ENCODE assay signal across 9 cellular contexts in the genomic region with DNA sequence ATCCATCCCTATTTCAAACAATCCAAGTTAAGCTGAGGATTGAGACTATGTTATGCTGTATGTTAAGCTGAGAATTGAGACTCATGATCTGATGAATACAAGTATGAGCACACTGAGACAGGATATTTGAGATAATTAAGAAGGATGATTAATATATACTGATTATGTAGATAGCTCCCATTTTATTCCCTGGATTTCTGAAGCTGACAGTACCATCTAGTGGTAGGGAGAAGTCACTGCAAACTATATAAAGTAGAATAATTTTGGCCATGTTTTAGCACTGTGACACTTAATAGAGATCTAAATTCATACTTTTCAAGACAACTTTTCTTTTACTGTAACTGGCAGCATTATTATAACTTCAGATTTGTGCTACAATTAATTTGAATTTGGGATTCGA. TPM values are rescaled to one million over a fixed set of nuclear protein-coding genes. Genes with fewer than 3 reads are reported as not detected.
DNase-seq lines count a peak whose midpoint lies in the region; ATAC-seq, FAIRE-seq and TF ChIP-seq lines count a peak whose summit lies in the region.
"Had no signal": no experiment of that assay in that cellular context is flagged by ENCODE, and none has a peak within 500 bp of the region (broad histone marks: within the 10 kb centered on the region; RNA-seq: fewer than 3 reads in every experiment).

No MANE protein-coding gene starts in this region.

- no peaks in the 10 kb centered on the region for H3F3A ChIP-seq in GM23338 (replicated peaks; ENCODE audit: low read depth)

- no peaks in the 10 kb centered on the region for H3K9me3 Mint-ChIP-seq in GM23338

- no peak overlapping the region for H3K4me3 Mint-ChIP-seq in GM23338

- H2AFZ ChIP-seq in GM23338: no peak overlapping the region

- DNase-seq in BJ (ENCODE audit: low read depth) (no peak), GM23338 (ENCODE audit: low spot score) (peak; percentile 12), urothelium cell line (ENCODE audit: low spot score) (no peak), occipital lobe (lab: John Stamatoyannopoulos, UW) (no peak)

- ATAC-seq in GM23338 (no peak), HG03571 (IDR thresholded peaks at IDR 0.05; ENCODE audit: unreplicated experiment) (no peak), GM18907 (IDR thresholded peaks at IDR 0.05; ENCODE audit: unreplicated experiment) (no peak)

- peaks cover 24% of the 10 kb centered on the region for H3K36me3 Mint-ChIP-seq in GM23338 (ENCODE audit: low read depth)

- TF ChIP-seq RAD21 in liver (IDR thresholded peaks at IDR 0.05): peak; percentile 71 to 82

- H3K79me2 ChIP-seq in GM23338 (replicated peaks; ENCODE audit: insufficient read depth): no peaks in the 10 kb centered on the region

- H3K4me1 ChIP-seq in GM23338 (ENCODE audit: insufficient read depth): no peaks in the 10 kb centered on the region
- H3K4me1 ChIP-seq in liver (ENCODE audit: control insufficient read depth in 4 of 4, insufficient read depth in 4 of 4, low read length in 3 of 4): no peaks in the 10 kb centered on the region

- H3K27me3 ChIP-seq in BJ (ENCODE audit: control insufficient read depth, insufficient read depth, low read length): no peaks in the 10 kb centered on the region
- H3K27me3 ChIP-seq in GM23338 (ENCODE audit: insufficient read depth): no peaks in the 10 kb centered on the region
- H3K27me3 ChIP-seq in liver (ENCODE audit: control insufficient read depth in 4 of 4, insufficient read depth in 4 of 4, low read length in 3 of 4): no peaks in the 10 kb centered on the region

- no peak overlapping the region for H3K9ac ChIP-seq in liver (ENCODE audit: low read depth in 1 of 2, low read length in 2 of 2)

- no peak overlapping the region for H3K27ac Mint-ChIP-seq in GM23338

- no peak for FAIRE-seq in urothelium cell line (lab: Jason Lieb, UNC)

- H3K4me3 ChIP-seq in BJ (ENCODE audit: low read depth, low read length) (no peak overlapping the region), GM23338 (no peak overlapping the region), WI38 (ENCODE audit: low read depth, low read length) (no peak overlapping the region), liver (ENCODE audit: low read depth in 1 of 3, low read length in 3 of 3) (no peak overlapping the region)

- TF ChIP-seq CTCF in BJ (IDR thresholded peaks at IDR 0.05; ENCODE audit: insufficient read depth, low read depth, low read length): peak; percentile 61
- TF ChIP-seq CTCF in GM23338 (conservative IDR thresholded peaks at IDR 0.05; ENCODE audit: low read depth in 2 of 2): peak; percentile 41 to 64
- TF ChIP-seq CTCF in WI38 (IDR thresholded peaks at IDR 0.05; ENCODE audit: low read depth, low read length): peak; percentile 53; the same call in 1 of the 2 replicates
- peak; percentile 63 for TF ChIP-seq CTCF in liver (IDR thresholded peaks at IDR 0.05; ENCODE audit: low read depth, low read length, missing input control)

- H3K9me3 ChIP-seq in liver (ENCODE audit: control insufficient read depth in 4 of 4, low read length in 3 of 4): no peaks in the 10 kb centered on the region

- no peak overlapping the region for H3K27ac ChIP-seq in GM23338 (ENCODE audit: low read depth)
- H3K27ac ChIP-seq in liver (ENCODE audit: low read depth in 1 of 2, low read length in 2 of 2): no peak overlapping the region
- H3K27ac ChIP-seq: epithelial cell of prostate had no signal

- H3K27me3 Mint-ChIP-seq in GM23338 (ENCODE audit: insufficient read depth, low read depth, poor library complexity): no peaks in the 10 kb centered on the region

- no peak overlapping the region for H3K4me2 ChIP-seq in GM23338

- H3K4me1 Mint-ChIP-seq in GM23338: no peaks in the 10 kb centered on the region

- no peaks in the 10 kb centered on the region; the same call in 1 of the 2 replicates for H4K20me1 ChIP-seq in GM23338 (replicated peaks; ENCODE audit: insufficient read depth)

- 88% methylated on average over 1 of the region's 1 CpG for WGBS in liver

- POLR2A ChIA-PET in BJ (lab: Charles Lee): no interaction called here

- no peaks in the 10 kb centered on the region for H3K9me2 ChIP-seq in GM23338 (ENCODE audit: insufficient read depth)

- H3K36me3 ChIP-seq in BJ (ENCODE audit: control insufficient read depth, insufficient read depth, low read length): no peaks in the 10 kb centered on the region
- peaks cover 8% of the 10 kb centered on the region; the same call in 1 of the 2 replicates for H3K36me3 ChIP-seq in GM23338 (ENCODE audit: insufficient read depth)
- H3K36me3 ChIP-seq in liver (ENCODE audit: control insufficient read depth in 4 of 4, insufficient read depth in 3 of 4, low read depth in 1 of 4, low read length in 3 of 4): peaks cover 0 to 2% (median under 1%) of the 10 kb centered on the region in 4 donors

- CTCF ChIA-PET in BJ (lab: Yijun Ruan, JAX): interaction anchor here (0.7 to 1.6 kb wide), 7 partner anchors 10 to 33 kb away, joined by 3 to 6 read pairs (median 3); no protein-coding TSS in a partner anchor

TF ChIP-seq in GM23338, 12 proteins besides CTCF, POLR2A, EP300 and RAD21:
- TF ChIP-seq NANOG (IDR thresholded peaks at IDR 0.05; ENCODE audit: borderline replicate concordance) (no peak), ZNF331 (CRISPR knock-in tag; IDR thresholded peaks at IDR 0.05; ENCODE audit: low read depth) (no peak), EZH2 (IDR thresholded peaks at IDR 0.05; ENCODE audit: low read depth, unreplicated experiment) (no peak), JUNB (IDR thresholded peaks at IDR 0.05; ENCODE audit: unreplicated experiment) (no peak), EZH2phosphoT487 (IDR thresholded peaks at IDR 0.05; ENCODE audit: unreplicated experiment) (no peak)

TF ChIP-seq in liver, 16 proteins besides CTCF, POLR2A, EP300 and RAD21:
- TF ChIP-seq HNF4G (IDR thresholded peaks at IDR 0.05) (no peak), HNF4A (conservative IDR thresholded peaks at IDR 0.05) (no peak), TAF1 (conservative IDR thresholded peaks at IDR 0.05) (no peak), FOXA1 (IDR thresholded peaks at IDR 0.05) (no peak), GABPA (IDR thresholded peaks at IDR 0.05 in 1 of 2, conservative IDR thresholded peaks at IDR 0.05 in 1 of 2) (no peak), ATF3 (IDR thresholded peaks at IDR 0.05) (no peak), SP1 (IDR thresholded peaks at IDR 0.05) (no peak)

RNA-seq across cellular contexts. Expression of gene PHF6, which starts 23.1 kb away (rescaled TPM):
- polyA plus RNA-seq in BJ (2011; rRNA removed) (3.6 and 10.1 TPM in 2 replicates), GM23338 (2016; fragmentation: Nextera tagmentation; extraction: Ambion mirVana) (36.6 and 42.0 TPM in 2 replicates), liver (1 to 10 TPM; 2.8 to 3.8 TPM)
- 4.1 and 5.6 TPM in 2 replicates for polyA minus RNA-seq in BJ (2011; rRNA and poly(A)+ RNA removed)
- total RNA-seq in GM23338 (2014; rRNA removed; shearing (Covaris generic)): 55.1 and 56.5 TPM in 2 replicates
- total RNA-seq in liver (10 to 100 TPM in 1 of 2 donors, 1 to 10 TPM in 1; 8.0 to 17.5 TPM), occipital lobe (89.5 TPM)
